Comparison of ENCODE assay signal across 11 cellular contexts in genomic region chr5:177098103-177098771, GRCh38. TPM values are rescaled to one million over a fixed set of nuclear protein-coding genes. Genes with fewer than 3 reads are reported as not detected.
DNase-seq lines count a peak whose midpoint lies in the region; ATAC-seq and TF ChIP-seq lines count a peak whose summit lies in the region.
"Had no signal": no experiment of that assay in that cellular context is flagged by ENCODE, and none has a peak within 500 bp of the region (broad histone marks: within the 10 kb centered on the region; RNA-seq: fewer than 3 reads in every experiment).

No MANE protein-coding gene starts in this region.

- H3K36me3 Mint-ChIP-seq in activated CD4-positive, alpha-beta T cell treated with anti-CD3 and anti-CD28 coated beads, Interleukin-2, amount 10 ng/mL, durations not matched to agents 24 days and 14 days (ENCODE audit: low read depth) = no peaks in the 10 kb centered on the region

- no peak for TF ChIP-seq CTCF in upper lobe of left lung (IDR thresholded peaks at IDR 0.05)

- H3K9me3 Mint-ChIP-seq in activated CD4-positive, alpha-beta T cell treated with anti-CD3 and anti-CD28 coated beads, Interleukin-2, amount 10 ng/mL, durations not matched to agents 24 days and 14 days = no peaks in the 10 kb centered on the region
- H3K9me3 Mint-ChIP-seq: activated B cell treated with CpG ODN at 0.5 μM for 24 hours had no signal

- H4K8ac ChIP-seq in mesenchymal stem cell (ENCODE audit: low read length) = peak overlapping the region; percentile 66

- no peak overlapping the region for H3K4me3 Mint-ChIP-seq in activated CD4-positive, alpha-beta T cell treated with anti-CD3 and anti-CD28 coated beads, Interleukin-2, amount 10 ng/mL, durations not matched to agents 24 days and 14 days
- H3K4me3 Mint-ChIP-seq: activated B cell treated with CpG ODN at 0.5 μM for 24 hours had no signal

- no peak overlapping the region for H3K27ac Mint-ChIP-seq in activated CD4-positive, alpha-beta T cell treated with anti-CD3 and anti-CD28 coated beads, Interleukin-2, amount 10 ng/mL, durations not matched to agents 24 days and 14 days
- H3K27ac Mint-ChIP-seq: activated B cell treated with CpG ODN at 0.5 μM for 24 hours had no signal

- H2BK5ac ChIP-seq in mesenchymal stem cell (ENCODE audit: low read depth, low read length, poor library complexity, severe bottlenecking) = no peak overlapping the region

- peak; percentile 24 to 26 for ATAC-seq in upper lobe of left lung (ENCODE audit: low FRiP score in 2 of 2)
- ATAC-seq: foreskin keratinocyte had no signal

- H3K79me1 ChIP-seq in mesenchymal stem cell (replicated peaks; ENCODE audit: low read length, poor library complexity, severe bottlenecking) = peaks cover 5% of the 10 kb centered on the region

- peak overlapping the region; percentile 60 for H2AK5ac ChIP-seq in mesenchymal stem cell (ENCODE audit: low read length, severe bottlenecking)

- H2BK15ac ChIP-seq in mesenchymal stem cell (ENCODE audit: low read depth, poor library complexity, severe bottlenecking) = peak overlapping the region; percentile 4

- H3K9ac ChIP-seq in mesenchymal stem cell (ENCODE audit: low read length) = no peak overlapping the region

- no peak overlapping the region for H3K4me3 ChIP-seq in ectodermal cell (ENCODE audit: insufficient read depth, low read depth, low read length)
- no peak overlapping the region for H3K4me3 ChIP-seq in mesenchymal stem cell (ENCODE audit: insufficient read depth in 1 of 2, low read depth in 1 of 2, low read length in 2 of 2)
- no peak overlapping the region for H3K4me3 ChIP-seq in upper lobe of left lung

- H3K4me1 ChIP-seq in ectodermal cell (ENCODE audit: control insufficient read depth, insufficient read depth, low read length) (peaks cover 20% of the 10 kb centered on the region), mesenchymal stem cell (ENCODE audit: control insufficient read depth, insufficient read depth, low read depth, low read length) (peaks cover 63% of the 10 kb centered on the region), upper lobe of left lung (peaks cover 15 to 22% (median 21%) of the 10 kb centered on the region in 4 donors)
- H3K4me1 ChIP-seq: foreskin keratinocyte had no signal

- H3K36me3 ChIP-seq in ectodermal cell (ENCODE audit: control insufficient read depth, insufficient read depth, low read length) (no peaks in the 10 kb centered on the region), mesenchymal stem cell (ENCODE audit: control insufficient read depth in 1 of 2, insufficient read depth in 2 of 2, low read depth in 1 of 2, low read length in 2 of 2) (peaks cover 0 to 46% of the 10 kb centered on the region in 2 experiments), upper lobe of left lung (no peaks in the 10 kb centered on the region)

- H3K27me3 ChIP-seq in ectodermal cell (ENCODE audit: control insufficient read depth, insufficient read depth, low read length, poor library complexity, severe bottlenecking) = no peaks in the 10 kb centered on the region
- peaks cover 0 to 22% of the 10 kb centered on the region in 2 experiments for H3K27me3 ChIP-seq in mesenchymal stem cell (ENCODE audit: control insufficient read depth in 1 of 2, insufficient read depth in 1 of 2, low read length in 2 of 2)
- no peaks in the 10 kb centered on the region for H3K27me3 ChIP-seq in upper lobe of left lung

- H4K91ac ChIP-seq in mesenchymal stem cell (ENCODE audit: low read length) = peak overlapping the region; percentile 67

- H3K4me1 Mint-ChIP-seq in activated CD4-positive, alpha-beta T cell treated with anti-CD3 and anti-CD28 coated beads, Interleukin-2, amount 10 ng/mL, durations not matched to agents 24 days and 14 days = no peaks in the 10 kb centered on the region

- H3K18ac ChIP-seq in mesenchymal stem cell (ENCODE audit: low read depth in 1 of 2, low read length in 2 of 2) = peak overlapping the region; percentile 22 to 23

- no peak overlapping the region for H2BK120ac ChIP-seq in mesenchymal stem cell (ENCODE audit: low read depth, low read length)

- peak overlapping the region in 1 of 2 experiments; percentile 53 for H3K14ac ChIP-seq in mesenchymal stem cell (ENCODE audit: low read length in 2 of 2)

- H3K4ac ChIP-seq in mesenchymal stem cell (ENCODE audit: low read depth in 1 of 2, low read length in 2 of 2) = peak overlapping the region in 1 of 2 experiments; percentile 46

- H3K23ac ChIP-seq in mesenchymal stem cell (ENCODE audit: low read length in 2 of 2) = peak overlapping the region in 1 of 2 experiments; percentile 28

- no peak overlapping the region for H3K4me2 ChIP-seq in mesenchymal stem cell (ENCODE audit: low read length, poor library complexity, severe bottlenecking)

- intact Hi-C loops in activated CD4-positive, alpha-beta T cell treated with anti-CD3 and anti-CD28 coated beads, Interleukin-2, amount 10 ng/mL, durations not matched to agents 24 days and 14 days (cut with micrococcal nuclease) = no loop called here

- H2BK12ac ChIP-seq in mesenchymal stem cell (ENCODE audit: low read length in 2 of 2) = peak overlapping the region in 1 of 2 experiments; percentile 17

- no peak overlapping the region for H2AFZ ChIP-seq in mesenchymal stem cell (ENCODE audit: low read depth, low read length)

- TF ChIP-seq POLR2A in upper lobe of left lung (IDR thresholded peaks at IDR 0.05) = no peak

- no peaks in the 10 kb centered on the region for H3K9me3 ChIP-seq in ectodermal cell (ENCODE audit: control insufficient read depth, low read length)
- H3K9me3 ChIP-seq in mesenchymal stem cell (ENCODE audit: control insufficient read depth, low read length) = no peaks in the 10 kb centered on the region
- no peaks in the 10 kb centered on the region for H3K9me3 ChIP-seq in upper lobe of left lung

- 86 to 89% methylated on average over 19 of the region's 19 CpGs for WGBS in ectodermal cell, 2 experiments
- 81% methylated on average over 19 of the region's 19 CpGs for WGBS in mesenchymal stem cell
- 69 to 75% methylated on average over 4 to 8 of the region's 19 CpGs for WGBS in upper lobe of left lung, 2 donors

- TF ChIP-seq EP300 in upper lobe of left lung (IDR thresholded peaks at IDR 0.05) = no peak

- H3K27ac ChIP-seq in ectodermal cell (ENCODE audit: insufficient read depth, low read depth, low read length, poor library complexity, severe bottlenecking) = peak overlapping the region; percentile 53
- H3K27ac ChIP-seq in mesenchymal stem cell (ENCODE audit: low read length, poor library complexity, severe bottlenecking) = peak overlapping the region; percentile 59
- peak overlapping the region in 3 of 4 donors; percentile 17 to 70 (median 28) for H3K27ac ChIP-seq in upper lobe of left lung
- H3K27ac ChIP-seq: foreskin keratinocyte had no signal

- peaks cover 3% of the 10 kb centered on the region for H3K27me3 Mint-ChIP-seq in activated CD4-positive, alpha-beta T cell treated with anti-CD3 and anti-CD28 coated beads, Interleukin-2, amount 10 ng/mL, durations not matched to agents 24 days and 14 days

- DNase-seq in NCI-H524 (lab: John Stamatoyannopoulos, UW) (peak; percentile 49 to 67), NCI-H524 treated with DMSO at 0.1 percent for 48 hours (lab: John Stamatoyannopoulos, UW) (no peak), mesenchymal stem cell (no peak), upper lobe of left lung (peak in 1 of 2 donors; percentile 89)
- DNase-seq in activated CD8-positive, alpha-beta memory T cell treated with anti-CD3 and anti-CD28 coated beads, Interleukin-2, amount 50 U/mL, for 4 hours = no peak
- DNase-seq in activated CD4-positive, alpha-beta T cell treated with anti-CD3 and anti-CD28 coated beads, Interleukin-2, amount 10 ng/mL, durations not matched to agents 24 days and 14 days = no peak
- no peak for DNase-seq in stimulated activated CD4-positive, alpha-beta T cell treated with anti-CD3 and anti-CD28 coated beads, Interleukin-2, amount 100 ng/mL, for 48 hours
- DNase-seq: activated B cell treated with CpG ODN at 0.5 μM for 24 hours, foreskin keratinocyte, NCI-H187 had no signal

RNA-seq across cellular contexts. Expression of gene FGFR4, which starts 11.5 kb away (rescaled TPM):
- 22.9 TPM for polyA plus RNA-seq in ectodermal cell (2013, experiment 1 of 4)
- 25.1 TPM for polyA plus RNA-seq in ectodermal cell (2013, experiment 2 of 4)
- 17.0 TPM for polyA plus RNA-seq in ectodermal cell (2013, experiment 3 of 4)
- 17.8 TPM for polyA plus RNA-seq in ectodermal cell (2013, experiment 4 of 4)
- 16.1 TPM for polyA plus RNA-seq in mesenchymal stem cell (2013, experiment 1 of 2)
- polyA plus RNA-seq in mesenchymal stem cell (2013, experiment 2 of 2) = 16.0 TPM
- 100 to 1,000 TPM in 3 of 6 donors, 10 to 100 TPM in 3; 14.8 to 175 (median 87.1) TPM for total RNA-seq in upper lobe of left lung
- 1.6 and 2.4 TPM in 2 replicates for total RNA-seq in activated CD4-positive, alpha-beta T cell treated with anti-CD3 and anti-CD28 coated beads, Interleukin-2, amount 10 ng/mL, durations not matched to agents 24 days and 14 days

RNA-seq across cellular contexts. Expression of gene NSD1, which starts 35.3 kb away (rescaled TPM):
- polyA plus RNA-seq in ectodermal cell (2013, experiment 1 of 4) = 61.9 TPM
- polyA plus RNA-seq in ectodermal cell (2013, experiment 2 of 4) = 77.6 TPM
- polyA plus RNA-seq in ectodermal cell (2013, experiment 3 of 4) = 39.2 TPM
- 50.7 TPM for polyA plus RNA-seq in ectodermal cell (2013, experiment 4 of 4)
- 15.1 TPM for polyA plus RNA-seq in mesenchymal stem cell (2013, experiment 1 of 2)
- 14.0 TPM for polyA plus RNA-seq in mesenchymal stem cell (2013, experiment 2 of 2)
- 10 to 100 TPM; 33.0 to 69.1 (median 55.7) TPM for total RNA-seq in upper lobe of left lung
- 103 and 108 TPM in 2 replicates for total RNA-seq in activated CD4-positive, alpha-beta T cell treated with anti-CD3 and anti-CD28 coated beads, Interleukin-2, amount 10 ng/mL, durations not matched to agents 24 days and 14 days

Comparison
In these comparisons a context has a peak if more than half of its experiments do, and no peak if none do; other contexts are left out.
1. DNase-seq: peak in NCI-H524 (2 of 2); none in NCI-H524 treated with DMSO at 0.1 percent for 48 hours (single experiment), mesenchymal stem cell (single experiment), activated CD8-positive, alpha-beta memory T cell treated with anti-CD3 and anti-CD28 coated beads, Interleukin-2, amount 50 U/mL, for 4 hours (single experiment), activated CD4-positive, alpha-beta T cell treated with anti-CD3 and anti-CD28 coated beads, Interleukin-2, amount 10 ng/mL, durations not matched to agents 24 days and 14 days (single experiment) and stimulated activated CD4-positive, alpha-beta T cell treated with anti-CD3 and anti-CD28 coated beads, Interleukin-2, amount 100 ng/mL, for 48 hours (0 of 2).
2. Peak in every context shown above with its lines, with median percentiles within 50 percentile points of each other: H3K27ac ChIP-seq.